In genomic region chr1:209769956-209770355, GRCh38 we compare ENCODE assay signal across 10 cellular contexts. TPM values are rescaled to one million over a fixed set of nuclear protein-coding genes. Genes with fewer than 3 reads are reported as not detected.
DNase-seq lines count a peak whose midpoint lies in the region; ATAC-seq and TF ChIP-seq lines count a peak whose summit lies in the region.
"Had no signal": no experiment of that assay in that cellular context is flagged by ENCODE, and none has a peak within 500 bp of the region (broad histone marks: within the 10 kb centered on the region; RNA-seq: fewer than 3 reads in every experiment).

No MANE protein-coding gene starts in this region.

- H3K9me2 ChIP-seq in Karpas-422 (replicated peaks; ENCODE audit: insufficient read depth, low read length), result no peaks in the 10 kb centered on the region

- no peaks in the 10 kb centered on the region for H3K9me3 Mint-ChIP-seq in activated T-cell treated with anti-CD3 and anti-CD28 coated beads, Interleukin-2, amount 50 U/mL, for 4 hours
- H3K9me3 Mint-ChIP-seq: central memory CD8-positive, alpha-beta T cell had no signal

- H2BK120ac ChIP-seq in neuronal stem cell (ENCODE audit: low read depth, low read length), result no peak overlapping the region

- H4K91ac ChIP-seq in neuronal stem cell (ENCODE audit: low read depth, low read length, poor library complexity), result no peak overlapping the region

- TF ChIP-seq CTCF in GM10266 (IDR thresholded peaks at IDR 0.05; ENCODE audit: control insufficient read depth, insufficient read depth, low read depth, missing control alignments), result no peak
- TF ChIP-seq CTCF in GM13977 (IDR thresholded peaks at IDR 0.05; ENCODE audit: extremely low read depth, insufficient read depth, missing control alignments), result no peak

- no peak overlapping the region for H4K8ac ChIP-seq in neuronal stem cell (ENCODE audit: low read depth, low read length)

- H3K36me3 ChIP-seq in BLaER1 (no peaks in the 10 kb centered on the region), neuronal stem cell (replicated peaks in 1 of 2; ENCODE audit: control insufficient read depth in 2 of 2, insufficient read depth in 2 of 2, low read length in 2 of 2) (no peaks in the 10 kb centered on the region), Karpas-422 (ENCODE audit: insufficient read depth, low read length) (no peaks in the 10 kb centered on the region)

- ATAC-seq in activated T-cell treated with anti-CD3 and anti-CD28 coated beads, Interleukin-2, amount 50 U/mL, for 4 hours, result no peak

- H3K9ac ChIP-seq in BLaER1, result peak overlapping the region; percentile 49
- no peak overlapping the region for H3K9ac ChIP-seq in neuronal stem cell (ENCODE audit: low read depth, low read length, poor library complexity)
- no peak overlapping the region for H3K9ac ChIP-seq in Karpas-422 (ENCODE audit: low read length)

- H2BK12ac ChIP-seq in neuronal stem cell (ENCODE audit: low read length), result no peak overlapping the region

- no peak overlapping the region for H3K14ac ChIP-seq in neuronal stem cell (ENCODE audit: low read length)

- H3K4me2 ChIP-seq in BLaER1 (peak overlapping the region; percentile 92), neuronal stem cell (ENCODE audit: insufficient read depth, low read length, poor library complexity, severe bottlenecking) (no peak overlapping the region), Karpas-422 (ENCODE audit: low read depth, low read length, poor library complexity, severe bottlenecking) (no peak overlapping the region)

- peak overlapping the region; percentile 62 for H3K23ac ChIP-seq in neuronal stem cell (ENCODE audit: low read depth, low read length, poor library complexity)

- H2BK5ac ChIP-seq in neuronal stem cell (ENCODE audit: low read length), result no peak overlapping the region

- peaks cover 43% of the 10 kb centered on the region for H3K4me1 Mint-ChIP-seq in activated T-cell treated with anti-CD3 and anti-CD28 coated beads, Interleukin-2, amount 50 U/mL, for 4 hours (ENCODE audit: low read depth)

- in situ Hi-C loops in GM13977 (cut with MboI; ENCODE audit: low pct_unique_long_range_greater_than_20kb, low sequenced_read_pairs, unreplicated experiment), result no loop called here

- peaks cover 7% of the 10 kb centered on the region for H3K79me1 ChIP-seq in neuronal stem cell (ENCODE audit: low read depth, low read length)

- DNase-seq in Kasumi-1 (lab: John Stamatoyannopoulos, UW), result peak; percentile 48 to 61
- peak in 2 of 61 donors; percentile 19 to 22 for DNase-seq in caudate nucleus (lab: John Stamatoyannopoulos, UW)
- no peak for DNase-seq in neuronal stem cell (ENCODE audit: low spot score)
- no peak for DNase-seq in GM10266 (ENCODE audit: extremely low spot score)
- no peak for DNase-seq in activated T-cell treated with anti-CD3 and anti-CD28 coated beads, Interleukin-2, amount 50 U/mL, for 4 hours
- no peak for DNase-seq in Karpas-422
- DNase-seq in GM13977 (ENCODE audit: low spot score), result no peak
- DNase-seq: DMS153 had no signal

- H3K27ac ChIP-seq in BLaER1 (peak overlapping the region; percentile 73), caudate nucleus (ENCODE audit: low read depth, low read length) (peak overlapping the region; percentile 39), neuronal stem cell (replicated peaks; ENCODE audit: low read length) (no peak overlapping the region), Karpas-422 (ENCODE audit: low read length) (no peak overlapping the region)

- no CpG with 5 or more reads among the region's 7 CpGs for WGBS in neuronal stem cell (ENCODE audit: extremely low coverage in 2 of 2, insufficient read length in 2 of 2, insufficient replicate concordance in 1 of 2), 2 donors

- H3K4ac ChIP-seq in neuronal stem cell (ENCODE audit: low read length), result no peak overlapping the region

- no peak overlapping the region for H3K4me3 Mint-ChIP-seq in activated T-cell treated with anti-CD3 and anti-CD28 coated beads, Interleukin-2, amount 50 U/mL, for 4 hours
- H3K4me3 Mint-ChIP-seq: central memory CD8-positive, alpha-beta T cell had no signal

- no peaks in the 10 kb centered on the region for H3K9me3 ChIP-seq in BLaER1
- H3K9me3 ChIP-seq in neuronal stem cell (replicated peaks in 1 of 2; ENCODE audit: control insufficient read depth in 2 of 2, insufficient read depth in 1 of 2, low read depth in 1 of 2, low read length in 2 of 2), result peaks cover 0 to 7% of the 10 kb centered on the region in 2 donors
- H3K9me3 ChIP-seq in Karpas-422 (ENCODE audit: low read length), result no peaks in the 10 kb centered on the region

- no peak overlapping the region for H2AK5ac ChIP-seq in neuronal stem cell (ENCODE audit: low read depth, low read length)

- H3K4me1 ChIP-seq in BLaER1 (peaks cover 62% of the 10 kb centered on the region), neuronal stem cell (ENCODE audit: control insufficient read depth in 2 of 2, insufficient read depth in 1 of 2, low read depth in 1 of 2, low read length in 2 of 2) (peaks cover 0 to 4% of the 10 kb centered on the region in 2 donors), Karpas-422 (ENCODE audit: low read length) (peaks cover 7% of the 10 kb centered on the region)

- peak overlapping the region; percentile 56; the same call in 1 of the 2 replicates for H3K4me3 ChIP-seq in BLaER1
- peak overlapping the region in 1 of 2 donors; percentile 58 for H3K4me3 ChIP-seq in neuronal stem cell (ENCODE audit: low read length in 2 of 2)
- H3K4me3 ChIP-seq in Karpas-422 (ENCODE audit: low read length), result no peak overlapping the region

- H3K27me3 Mint-ChIP-seq in activated T-cell treated with anti-CD3 and anti-CD28 coated beads, Interleukin-2, amount 50 U/mL, for 4 hours (ENCODE audit: low read depth), result no peaks in the 10 kb centered on the region
- H3K27me3 Mint-ChIP-seq: central memory CD8-positive, alpha-beta T cell had no signal

- H2AFZ ChIP-seq in neuronal stem cell (ENCODE audit: low read length) (peak overlapping the region; percentile 81), Karpas-422 (ENCODE audit: low read length) (no peak overlapping the region)

- peaks cover 31% of the 10 kb centered on the region for H3K36me3 Mint-ChIP-seq in activated T-cell treated with anti-CD3 and anti-CD28 coated beads, Interleukin-2, amount 50 U/mL, for 4 hours (ENCODE audit: insufficient read depth)

- no peaks in the 10 kb centered on the region for H3K79me2 ChIP-seq in Karpas-422 (ENCODE audit: low read length)

- no peak overlapping the region for H2BK15ac ChIP-seq in neuronal stem cell (ENCODE audit: low read length)

- H3K27me3 ChIP-seq in BLaER1 (no peaks in the 10 kb centered on the region), neuronal stem cell (ENCODE audit: control insufficient read depth in 3 of 3, insufficient read depth in 3 of 3, low read depth in 1 of 3, low read length in 3 of 3) (no peaks in the 10 kb centered on the region), Karpas-422 (ENCODE audit: low read length) (no peaks in the 10 kb centered on the region)

- H4K20me1 ChIP-seq in BLaER1 (no peaks in the 10 kb centered on the region), Karpas-422 (ENCODE audit: insufficient read depth, low read depth, low read length) (no peaks in the 10 kb centered on the region)

- H3K18ac ChIP-seq in neuronal stem cell (ENCODE audit: low read length), result peak overlapping the region; percentile 32

RNA-seq across cellular contexts. Expression of gene TRAF3IP3, which starts 14.1 kb away (rescaled TPM):
- not detected for polyA plus RNA-seq in neuronal stem cell (2013, experiment 1 of 2)
- not detected for polyA plus RNA-seq in neuronal stem cell (2013, experiment 2 of 2)
- 100 to 1,000 TPM in 1 of 3 donors, 10 to 100 TPM in 2; 59.0 to 109 (median 85.2) TPM for total RNA-seq in activated T-cell treated with anti-CD3 and anti-CD28 coated beads, Interleukin-2, amount 50 U/mL, for 4 hours
- 1.6 and 3.5 TPM in 2 replicates for total RNA-seq in Karpas-422 (2014; rRNA removed; shearing (Covaris generic); ENCODE audit: low replicate concordance)

RNA-seq across cellular contexts. Expression of gene C1orf74, which starts 14.4 kb away (rescaled TPM):
- polyA plus RNA-seq in neuronal stem cell (2013, experiment 1 of 2), result 2.3 TPM
- 2.4 TPM for polyA plus RNA-seq in neuronal stem cell (2013, experiment 2 of 2)
- 1 to 10 TPM; 1.6 to 2.1 (median 1.7) TPM for total RNA-seq in activated T-cell treated with anti-CD3 and anti-CD28 coated beads, Interleukin-2, amount 50 U/mL, for 4 hours
- 3.2 and 4.0 TPM in 2 replicates for total RNA-seq in Karpas-422 (2014; rRNA removed; shearing (Covaris generic); ENCODE audit: low replicate concordance)

RNA-seq across cellular contexts. Expression of gene IRF6, which starts 36.0 kb away (rescaled TPM):
- 0.01 TPM for polyA plus RNA-seq in neuronal stem cell (2013, experiment 1 of 2)
- 0.03 TPM for polyA plus RNA-seq in neuronal stem cell (2013, experiment 2 of 2)
- under 1 TPM; 0.11 to 0.15 (median 0.13) TPM for total RNA-seq in activated T-cell treated with anti-CD3 and anti-CD28 coated beads, Interleukin-2, amount 50 U/mL, for 4 hours
- total RNA-seq in Karpas-422 (2014; rRNA removed; shearing (Covaris generic); ENCODE audit: low replicate concordance), result 0.36 TPM in 1 of 2 replicates, not detected in the other

RNA-seq across cellular contexts. Expression of gene UTP25, which starts 57.8 kb away (rescaled TPM):
- polyA plus RNA-seq in neuronal stem cell (2013, experiment 1 of 2), result 2.7 TPM
- polyA plus RNA-seq in neuronal stem cell (2013, experiment 2 of 2), result 2.8 TPM
- 10 to 100 TPM; 16.9 to 18.6 (median 17.7) TPM for total RNA-seq in activated T-cell treated with anti-CD3 and anti-CD28 coated beads, Interleukin-2, amount 50 U/mL, for 4 hours
- 7.6 and 11.7 TPM in 2 replicates for total RNA-seq in Karpas-422 (2014; rRNA removed; shearing (Covaris generic); ENCODE audit: low replicate concordance)

Comparison
In these comparisons a context has a peak if more than half of its experiments do, and no peak if none do; other contexts are left out.
1. H3K27ac ChIP-seq: peak in BLaER1 (single experiment) and caudate nucleus (single experiment); none in neuronal stem cell (single experiment) and Karpas-422 (single experiment).
2. DNase-seq: peak in Kasumi-1 (2 of 2); none in neuronal stem cell (single experiment), GM10266 (single experiment), activated T-cell treated with anti-CD3 and anti-CD28 coated beads, Interleukin-2, amount 50 U/mL, for 4 hours (single experiment), Karpas-422 (single experiment) and GM13977 (single experiment).
3. RNA of gene TRAF3IP3, which starts 14.1 kb away (total RNA-seq): 59.0 to 109 TPM in activated T-cell treated with anti-CD3 and anti-CD28 coated beads, Interleukin-2, amount 50 U/mL, for 4 hours; 1.6 to 3.5 TPM in Karpas-422; every median in the first group is over 10 times any median in the second.